7 cellular contexts compared by ENCODE assay signal in genomic region chr14:45946251-45946650, GRCh38.
"Had no signal": no experiment of that assay in that cellular context is flagged by ENCODE, and none has a peak within 500 bp of the region (broad histone marks: within the 10 kb centered on the region; RNA-seq: fewer than 3 reads in every experiment).

No MANE protein-coding gene starts in this region.

- H3K4me3 Mint-ChIP-seq: HFFc6, IgD-negative memory B cell had no signal

- DNase-seq: GM23248, GOT3, H7, HFFc6, KBM-7 had no signal

- FAIRE-seq: HepG2 had no signal

- H3K36me3 Mint-ChIP-seq: IgD-negative memory B cell had no signal

- H3K27ac Mint-ChIP-seq: HFFc6, IgD-negative memory B cell had no signal

- H3K4me1 Mint-ChIP-seq: IgD-negative memory B cell had no signal

- H3K27me3 Mint-ChIP-seq: IgD-negative memory B cell had no signal
